Comparison of ENCODE assay signal across 21 cellular contexts in genomic region chr11:44618561-44619425, GRCh38. TPM values are rescaled to one million over a fixed set of nuclear protein-coding genes. Genes with fewer than 3 reads are reported as not detected.
DNase-seq lines count a peak whose midpoint lies in the region; ATAC-seq, FAIRE-seq and TF ChIP-seq lines count a peak whose summit lies in the region.
"Had no signal": no experiment of that assay in that cellular context is flagged by ENCODE, and none has a peak within 500 bp of the region (broad histone marks: within the 10 kb centered on the region; RNA-seq: fewer than 3 reads in every experiment).

No MANE protein-coding gene starts in this region.

- BruUV-seq in MCF 10A (replicated peaks; lab: Mats Ljungman, UMichigan) = no TSS peak

- H3K4me3 ChIP-seq in transverse colon = no peak overlapping the region
- H3K4me3 ChIP-seq: lower lobe of right lung had no signal

- no peaks in the 10 kb centered on the region for H3K9me3 Mint-ChIP-seq in activated naive CD4-positive, alpha-beta T cell treated with anti-CD3 and anti-CD28 coated beads, Interleukin-2, amount 10 ng/mL, durations not matched to agents 7 days and 5 days
- H3K9me3 Mint-ChIP-seq in activated naive CD8-positive, alpha-beta T cell treated with anti-CD3 and anti-CD28 coated beads, Interleukin-2, amount 50 U/mL, for 24 hours = no peaks in the 10 kb centered on the region
- H3K9me3 Mint-ChIP-seq in MCF 10A (ENCODE audit: unreplicated experiment) = no peaks in the 10 kb centered on the region
- H3K9me3 Mint-ChIP-seq: naive thymus-derived CD8-positive, alpha-beta T cell had no signal

- TF ChIP-seq CTCF in transverse colon (IDR thresholded peaks at IDR 0.05) = no peak
- TF ChIP-seq CTCF in MCF 10A (IDR thresholded peaks at IDR 0.05; ENCODE audit: unreplicated experiment) = no peak

- no peak for TF ChIP-seq EP300 in transverse colon (IDR thresholded peaks at IDR 0.05; ENCODE audit: low read depth)

- FAIRE-seq in urothelium cell line (lab: Jason Lieb, UNC) = no peak
- FAIRE-seq: endothelial cell of umbilical vein, G401.6, GM12892 had no signal

- no peaks in the 10 kb centered on the region for H3K27me3 ChIP-seq in transverse colon
- H3K27me3 ChIP-seq: foreskin keratinocyte had no signal

- WGBS in transverse colon (ENCODE audit: low coverage in 1 of 2), 2 donors = 88% methylated on average over 19 of the region's 22 CpGs; no CpG with 5 or more reads in 1 of the 2 donors

- POLR2A ChIA-PET in MCF 10A (lab: Yijun Ruan, JAX) = no interaction called here

- H3K36me3 Mint-ChIP-seq in activated naive CD4-positive, alpha-beta T cell treated with anti-CD3 and anti-CD28 coated beads, Interleukin-2, amount 10 ng/mL, durations not matched to agents 7 days and 5 days = peaks cover 37% of the 10 kb centered on the region
- peaks cover 61% of the 10 kb centered on the region for H3K36me3 Mint-ChIP-seq in activated naive CD8-positive, alpha-beta T cell treated with anti-CD3 and anti-CD28 coated beads, Interleukin-2, amount 50 U/mL, for 24 hours (ENCODE audit: low read depth)
- H3K36me3 Mint-ChIP-seq in MCF 10A (ENCODE audit: insufficient read depth, unreplicated experiment) = peaks cover 40% of the 10 kb centered on the region

- H3K9me3 ChIP-seq in transverse colon = no peaks in the 10 kb centered on the region
- H3K9me3 ChIP-seq: lower lobe of right lung had no signal

- H3K4me1 ChIP-seq in transverse colon = peaks cover 0 to 8% (median 5%) of the 10 kb centered on the region in 4 donors
- H3K4me1 ChIP-seq: foreskin keratinocyte had no signal

- in situ Hi-C loops in transverse colon (cut with MboI; ENCODE audit: low pct_ligation_motif_present in 1 of 4, low pct_unique_long_range_greater_than_20kb in 1 of 4, low sequenced_read_pairs in 3 of 4) = loop anchor here in 3 of 4 donors (5.0 to 10.0 kb wide), 2 partner anchors 61 to 64 kb away; no protein-coding TSS in a partner anchor

- no peak overlapping the region for H3K27ac ChIP-seq in transverse colon
- H3K27ac ChIP-seq: foreskin keratinocyte, lower lobe of right lung had no signal

- no peaks in the 10 kb centered on the region for H3K36me3 ChIP-seq in transverse colon

- CTCF ChIA-PET in activated naive CD4-positive, alpha-beta T cell treated with anti-CD3 and anti-CD28 coated beads, Interleukin-2, amount 10 ng/mL, durations not matched to agents 7 days and 5 days (lab: Charles Lee) = interaction anchor here (0.6 to 10.8 kb wide), 4 partner anchors 56 to 274 kb away, joined by 3 to 403 read pairs (median 22); partner anchors contain the start of gene CD82
- CTCF ChIA-PET in MCF 10A (lab: Yijun Ruan, JAX) = interaction anchor here (0.5 to 6.2 kb wide), 7 partner anchors 14 to 293 kb away, joined by 3 to 64 read pairs (median 7); no protein-coding TSS in a partner anchor

- no peak for ATAC-seq in activated naive CD8-positive, alpha-beta T cell treated with anti-CD3 and anti-CD28 coated beads, Interleukin-2, amount 50 U/mL, for 24 hours
- ATAC-seq: foreskin keratinocyte; lower lobe of right lung; naive thymus-derived CD8-positive, alpha-beta T cell; SK-N-SH treated with all-trans-retinoic acid at 6 μM for 48 hours had no signal

- H3K4me3 Mint-ChIP-seq in activated naive CD4-positive, alpha-beta T cell treated with anti-CD3 and anti-CD28 coated beads, Interleukin-2, amount 10 ng/mL, durations not matched to agents 7 days and 5 days = no peak overlapping the region
- H3K4me3 Mint-ChIP-seq in activated naive CD8-positive, alpha-beta T cell treated with anti-CD3 and anti-CD28 coated beads, Interleukin-2, amount 50 U/mL, for 24 hours = no peak overlapping the region
- no peak overlapping the region for H3K4me3 Mint-ChIP-seq in MCF 10A (ENCODE audit: unreplicated experiment)

- H3K27me3 Mint-ChIP-seq in activated naive CD4-positive, alpha-beta T cell treated with anti-CD3 and anti-CD28 coated beads, Interleukin-2, amount 10 ng/mL, durations not matched to agents 7 days and 5 days = no peaks in the 10 kb centered on the region
- no peaks in the 10 kb centered on the region for H3K27me3 Mint-ChIP-seq in activated naive CD8-positive, alpha-beta T cell treated with anti-CD3 and anti-CD28 coated beads, Interleukin-2, amount 50 U/mL, for 24 hours
- no peaks in the 10 kb centered on the region for H3K27me3 Mint-ChIP-seq in MCF 10A (ENCODE audit: insufficient read depth, unreplicated experiment)
- H3K27me3 Mint-ChIP-seq: naive thymus-derived CD8-positive, alpha-beta T cell had no signal

- peak; percentile 18 for DNase-seq in activated naive CD4-positive, alpha-beta T cell treated with anti-CD3 and anti-CD28 coated beads, Interleukin-2, amount 10 ng/mL, durations not matched to agents 7 days and 5 days
- DNase-seq in activated naive CD4-positive, alpha-beta T cell treated with Interleukin-2 at 50 U/mL for 16 hours = no peak
- DNase-seq in activated naive CD8-positive, alpha-beta T cell treated with anti-CD3 and anti-CD28 coated beads, Interleukin-2, amount 50 U/mL, for 24 hours = peak; percentile 2
- DNase-seq in mesenteric fat pad (ENCODE audit: low spot score) (peak; percentile 79), transverse colon (peak; percentile 6), MCF 10A (ENCODE audit: unreplicated experiment) (no peak), urothelium cell line (ENCODE audit: low spot score) (no peak), EL (no peak)
- DNase-seq: cerebellar nuclear complex; foreskin keratinocyte; lower lobe of right lung; naive thymus-derived CD8-positive, alpha-beta T cell; NCI-H146; NCI-H446; retina; stimulated activated CD4-positive, alpha-beta T cell treated with anti-CD3 and anti-CD28 coated beads, Interleukin-2, amount 100 ng/mL, for 48 hours; trophoblast cell had no signal

- peaks cover 52% of the 10 kb centered on the region for H3K4me1 Mint-ChIP-seq in activated naive CD4-positive, alpha-beta T cell treated with anti-CD3 and anti-CD28 coated beads, Interleukin-2, amount 10 ng/mL, durations not matched to agents 7 days and 5 days
- peaks cover 43% of the 10 kb centered on the region for H3K4me1 Mint-ChIP-seq in activated naive CD8-positive, alpha-beta T cell treated with anti-CD3 and anti-CD28 coated beads, Interleukin-2, amount 50 U/mL, for 24 hours
- H3K4me1 Mint-ChIP-seq in MCF 10A (ENCODE audit: insufficient read depth, unreplicated experiment) = no peaks in the 10 kb centered on the region

- TF ChIP-seq POLR2A in transverse colon (IDR thresholded peaks at IDR 0.05) = no peak

- H3K27ac Mint-ChIP-seq in activated naive CD4-positive, alpha-beta T cell treated with anti-CD3 and anti-CD28 coated beads, Interleukin-2, amount 10 ng/mL, durations not matched to agents 7 days and 5 days = no peak overlapping the region
- H3K27ac Mint-ChIP-seq in activated naive CD8-positive, alpha-beta T cell treated with anti-CD3 and anti-CD28 coated beads, Interleukin-2, amount 50 U/mL, for 24 hours = peak overlapping the region; percentile 73
- H3K27ac Mint-ChIP-seq in MCF 10A (ENCODE audit: low read depth, unreplicated experiment) = no peak overlapping the region

- intact Hi-C loops in transverse colon (cut with DNase I; ENCODE audit: low total_unique reads) (no loop called here), MCF 10A (cut with micrococcal nuclease) (loop anchor here (5.0 kb wide), 1 partner anchor 331 kb away; no protein-coding TSS in a partner anchor)

RNA-seq across cellular contexts. Expression of gene CD82, which starts 53.3 kb away (rescaled TPM):
- total RNA-seq in mesenteric fat pad (67.6 TPM), transverse colon (10 to 100 TPM in 3 of 4 donors, 1 to 10 TPM in 1; 7.9 to 23.1 (median 14.0) TPM), MCF 10A (2022) (50.9 and 114 TPM in 2 replicates)

Comparison
In these comparisons a context has a peak if more than half of its experiments do, and no peak if none do; other contexts are left out.
1. DNase-seq: peak in activated naive CD4-positive, alpha-beta T cell treated with anti-CD3 and anti-CD28 coated beads, Interleukin-2, amount 10 ng/mL, durations not matched to agents 7 days and 5 days (single experiment), activated naive CD8-positive, alpha-beta T cell treated with anti-CD3 and anti-CD28 coated beads, Interleukin-2, amount 50 U/mL, for 24 hours (single experiment), mesenteric fat pad (single experiment) and transverse colon (single experiment); none in activated naive CD4-positive, alpha-beta T cell treated with Interleukin-2 at 50 U/mL for 16 hours (single experiment), MCF 10A (single experiment), urothelium cell line (single experiment) and EL (single experiment).